8 cellular contexts compared by ENCODE assay signal in genomic region chr17:8175795-8176196, GRCh38. TPM values are rescaled to one million over a fixed set of nuclear protein-coding genes. Genes with fewer than 3 reads are reported as not detected.
DNase-seq lines count a peak whose midpoint lies in the region; ATAC-seq and TF ChIP-seq lines count a peak whose summit lies in the region.

No MANE protein-coding gene starts in this region.

- H3K79me2 ChIP-seq in DND-41 (ENCODE audit: insufficient read depth, low read length): peaks cover 18% of the 10 kb centered on the region

- H3K4me3 Mint-ChIP-seq in activated naive CD8-positive, alpha-beta T cell treated with anti-CD3 and anti-CD28 coated beads for 36 hours: peak overlapping the region; percentile 95

- H3K4me1 Mint-ChIP-seq in activated naive CD8-positive, alpha-beta T cell treated with anti-CD3 and anti-CD28 coated beads for 36 hours: peaks cover 31% of the 10 kb centered on the region

- peak overlapping the region; percentile 81 for H3K27ac ChIP-seq in DND-41 (ENCODE audit: low read length)

- H3K4me3 ChIP-seq in DND-41 (ENCODE audit: low read depth in 1 of 2, low read length in 2 of 2) (peak overlapping the region; percentile 40 to 78), iPS-15b (ENCODE audit: low read depth, low read length) (peak overlapping the region; percentile 90)

- H2AFZ ChIP-seq in DND-41 (ENCODE audit: low read depth, low read length): peak overlapping the region; percentile 84

- peak overlapping the region; percentile 80 for H3K4me2 ChIP-seq in DND-41 (ENCODE audit: insufficient read depth, low read length)

- H3K27me3 ChIP-seq in DND-41 (ENCODE audit: insufficient read depth, low read length, poor library complexity) (no peaks in the 10 kb centered on the region), iPS-15b (ENCODE audit: control insufficient read depth, insufficient read depth, low read length) (no peaks in the 10 kb centered on the region)

- no peak for TF ChIP-seq CTCF in DND-41 (IDR thresholded peaks at IDR 0.05; ENCODE audit: borderline replicate concordance, extremely low read depth, low read length, poor library complexity, severe bottlenecking)

- peaks cover 4% of the 10 kb centered on the region for H3K27me3 Mint-ChIP-seq in activated naive CD8-positive, alpha-beta T cell treated with anti-CD3 and anti-CD28 coated beads for 36 hours

- H3K36me3 ChIP-seq in DND-41 (ENCODE audit: insufficient read depth, low read length) (no peaks in the 10 kb centered on the region; the same call in 1 of the 2 replicates), iPS-15b (ENCODE audit: control insufficient read depth, insufficient read depth, low read length) (no peaks in the 10 kb centered on the region)

- peak overlapping the region; percentile 90 for H3K27ac Mint-ChIP-seq in activated naive CD8-positive, alpha-beta T cell treated with anti-CD3 and anti-CD28 coated beads for 36 hours

- H3K9me3 Mint-ChIP-seq in activated naive CD8-positive, alpha-beta T cell treated with anti-CD3 and anti-CD28 coated beads for 36 hours: no peaks in the 10 kb centered on the region

- no peaks in the 10 kb centered on the region for H3K36me3 Mint-ChIP-seq in activated naive CD8-positive, alpha-beta T cell treated with anti-CD3 and anti-CD28 coated beads for 36 hours

- ATAC-seq in DND-41 (ENCODE audit: insufficient read depth, low read depth) (peak; percentile 20), HG03066 (IDR thresholded peaks at IDR 0.05; ENCODE audit: low read depth, unreplicated experiment) (peak; percentile 2)
- ATAC-seq in stimulated activated naive CD8-positive, alpha-beta T cell treated with anti-CD3 and anti-CD28 coated beads, Interleukin-15, Interleukin-2, amounts not matched to agents 100 U/mL and 50 U/mL, for 24 hours: peak; percentile 4

- H4K20me1 ChIP-seq in DND-41 (ENCODE audit: insufficient read depth, low read length): no peaks in the 10 kb centered on the region

- H3K4me1 ChIP-seq in DND-41 (ENCODE audit: insufficient read depth, low read length): peaks cover 54% of the 10 kb centered on the region
- H3K4me1 ChIP-seq in iPS-15b (ENCODE audit: control insufficient read depth, insufficient read depth, low read length): peaks cover 12% of the 10 kb centered on the region

- H3K9me3 ChIP-seq in DND-41 (ENCODE audit: insufficient read depth, low read length, severe bottlenecking) (no peaks in the 10 kb centered on the region), iPS-15b (ENCODE audit: control insufficient read depth, insufficient read depth, low read length) (no peaks in the 10 kb centered on the region)

- H3K9ac ChIP-seq in DND-41 (ENCODE audit: low read depth, low read length) (peak overlapping the region; percentile 74), iPS-15b (ENCODE audit: low read depth, low read length) (peak overlapping the region; percentile 56)

- peak; percentile 30 for DNase-seq in DND-41
- DNase-seq in activated naive CD8-positive, alpha-beta T cell treated with anti-CD3 and anti-CD28 coated beads for 36 hours: no peak
- peak; percentile 44 for DNase-seq in stimulated activated naive CD8-positive, alpha-beta T cell treated with anti-CD3 and anti-CD28 coated beads, Interleukin-15, Interleukin-2, amounts not matched to agents 100 U/mL and 50 U/mL, for 24 hours
- DNase-seq in NAMALWA (ENCODE audit: low spot score): no peak
- DNase-seq in 8988T: no peak
- DNase-seq in NCI-H510A (lab: John Stamatoyannopoulos, UW): no peak

RNA-seq across cellular contexts. Expression of gene TMEM107, which starts 0.4 kb away (rescaled TPM):
- total RNA-seq in activated naive CD8-positive, alpha-beta T cell treated with anti-CD3 and anti-CD28 coated beads for 36 hours: 10 to 100 TPM; 26.0 to 26.3 TPM

RNA-seq across cellular contexts. Expression of gene VAMP2, which starts 13.0 kb away (rescaled TPM):
- 10 to 100 TPM; 27.7 to 28.4 TPM for total RNA-seq in activated naive CD8-positive, alpha-beta T cell treated with anti-CD3 and anti-CD28 coated beads for 36 hours

RNA-seq across cellular contexts. Expression of gene BORCS6, which starts 14.2 kb away (rescaled TPM):
- 1 to 10 TPM; 5.1 to 5.2 TPM for total RNA-seq in activated naive CD8-positive, alpha-beta T cell treated with anti-CD3 and anti-CD28 coated beads for 36 hours

RNA-seq across cellular contexts. Expression of gene PER1, which starts 23.6 kb away (rescaled TPM):
- total RNA-seq in activated naive CD8-positive, alpha-beta T cell treated with anti-CD3 and anti-CD28 coated beads for 36 hours: 10 to 100 TPM; 55.7 to 56.1 TPM

RNA-seq across cellular contexts. Expression of gene AURKB, which starts 34.6 kb away (rescaled TPM):
- 100 to 1,000 TPM; 177 to 181 TPM for total RNA-seq in activated naive CD8-positive, alpha-beta T cell treated with anti-CD3 and anti-CD28 coated beads for 36 hours

Comparison
In these comparisons a context has a peak if more than half of its experiments do, and no peak if none do; other contexts are left out.
1. DNase-seq: peak in DND-41 (single experiment) and stimulated activated naive CD8-positive, alpha-beta T cell treated with anti-CD3 and anti-CD28 coated beads, Interleukin-15, Interleukin-2, amounts not matched to agents 100 U/mL and 50 U/mL, for 24 hours (single experiment); none in activated naive CD8-positive, alpha-beta T cell treated with anti-CD3 and anti-CD28 coated beads for 36 hours (single experiment), NAMALWA (single experiment), 8988T (single experiment) and NCI-H510A (single experiment).
2. Peak in every context shown above with its lines, with median percentiles within 50 percentile points of each other: ATAC-seq.